28 cellular contexts compared by ENCODE assay signal in the genomic region with DNA sequence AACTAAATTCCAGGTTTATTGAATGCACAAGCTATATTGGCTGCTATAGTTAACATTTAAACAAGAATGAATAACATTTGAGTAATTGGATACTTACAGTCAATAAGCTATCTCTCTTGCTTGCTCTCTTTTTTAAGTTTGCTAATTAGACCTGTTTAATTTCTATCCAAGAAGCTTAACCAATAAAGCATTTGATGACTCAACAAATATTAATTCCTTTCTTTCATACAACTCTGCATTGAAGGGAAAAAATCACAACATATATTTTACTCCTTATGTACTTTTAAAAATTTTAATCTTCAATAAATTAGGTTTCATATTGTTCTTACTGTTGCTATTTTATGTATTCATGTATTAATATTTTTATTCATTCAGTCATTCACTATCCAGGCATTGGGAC.
"Had no signal": no experiment of that assay in that cellular context is flagged by ENCODE, and none has a peak within 500 bp of the region (broad histone marks: within the 10 kb centered on the region; RNA-seq: fewer than 3 reads in every experiment).

No MANE protein-coding gene starts in this region.

- H3K36me3 ChIP-seq: neural progenitor cell, ovary, spleen, suprapubic skin, tibial artery, transverse colon, upper lobe of right lung, uterus had no signal

- H3K9ac ChIP-seq: neural progenitor cell, parathyroid adenoma had no signal

- H3K9me3 ChIP-seq: ovary, suprapubic skin, testis, tibial artery, transverse colon, upper lobe of right lung, uterus had no signal

- ATAC-seq: natural killer cell; psoas muscle; right cardiac atrium; sciatic nerve; stimulated activated memory B cell treated with anti-CD40 and anti-IgM and Interleukin-4, amounts not matched to agents 10 μg/mL and 1 μg/mL and 100 μg/mL, for 72 hours; stimulated activated naive CD8-positive, alpha-beta T cell treated with anti-CD3 and anti-CD28 coated beads, Interleukin-15, amount 100 ng/mL, for 72 hours; stimulated activated naive CD8-positive, alpha-beta T cell treated with anti-CD3 and anti-CD28 coated beads, Interleukin-15, Interleukin-2, amounts not matched to agents 100 U/mL and 50 U/mL, for 24 hours; upper lobe of right lung had no signal

- H3K27ac ChIP-seq: neural progenitor cell, ovary, parathyroid adenoma, psoas muscle, skin epidermis, spleen, suprapubic skin, testis, tibial artery, transverse colon, upper lobe of right lung, uterus had no signal

- H3K4me1 ChIP-seq: neural progenitor cell, parathyroid adenoma, psoas muscle, spleen, suprapubic skin, testis, tibial artery, transverse colon, upper lobe of right lung, uterus had no signal

- H2AFZ ChIP-seq: neural progenitor cell, parathyroid adenoma had no signal

- H3K79me2 ChIP-seq: parathyroid adenoma had no signal

- DNase-seq: natural killer cell; occipital lobe; ovary; posterior cingulate gyrus; psoas muscle; spleen; stimulated activated CD4-positive, alpha-beta T cell treated with anti-CD3 and anti-CD28 coated beads, Interleukin-12 subunit alpha, Interleukin-12 subunit beta, amount 100 ng/mL, for 4 hours; stimulated activated CD4-positive, alpha-beta T cell treated with anti-CD3 and anti-CD28 coated beads, Interleukin-1b, Interleukin-23, amount 100 ng/mL, for 48 hours; stimulated activated CD4-positive, alpha-beta T cell treated with anti-CD3 and anti-CD28 coated beads, Interleukin-4, amount 100 ng/mL, for 1 hour; stimulated activated CD4-positive, alpha-beta T cell treated with anti-CD3 and anti-CD28 coated beads, Interleukin-4, amount 100 ng/mL, for 4 hours; stimulated activated CD8-positive, alpha-beta memory T cell treated with anti-CD3 and anti-CD28 coated beads, Interleukin-4, amount 100 ng/mL, for 48 hours; stimulated activated naive CD4-positive, alpha-beta T cell; stimulated activated naive CD8-positive, alpha-beta T cell treated with anti-CD3 and anti-CD28 coated beads, Interleukin-15, amount 100 ng/mL, for 72 hours; stimulated activated naive CD8-positive, alpha-beta T cell treated with anti-CD3 and anti-CD28 coated beads, Interleukin-15, Interleukin-2, amounts not matched to agents 100 U/mL and 50 U/mL, for 24 hours; substantia nigra; testis; tibial artery; transverse colon; upper lobe of right lung; uterus had no signal

- H3K4me3 ChIP-seq: neural progenitor cell, ovary, psoas muscle, skin epidermis, smooth muscle cell, spleen, suprapubic skin, testis, tibial artery, transverse colon, upper lobe of right lung, uterus had no signal

- H3K27me3 ChIP-seq: neural progenitor cell, ovary, spleen, suprapubic skin, testis, tibial artery, transverse colon, upper lobe of right lung, uterus had no signal

- H3K4me2 ChIP-seq: neural progenitor cell, smooth muscle cell had no signal
